In genomic region chr17:1460233-1460632, GRCh38 we compare ENCODE assay signal across 11 cellular contexts. TPM values are rescaled to one million over a fixed set of nuclear protein-coding genes. Genes with fewer than 3 reads are reported as not detected.
A peak's percentile ranks its signal among the peaks of the same experiment; 100 is the strongest.
DNase-seq lines count a peak whose midpoint lies in the region; ATAC-seq, FAIRE-seq and TF ChIP-seq lines count a peak whose summit lies in the region.
"Had no signal": no experiment of that assay in that cellular context is flagged by ENCODE, and none has a peak within 500 bp of the region (broad histone marks: within the 10 kb centered on the region; RNA-seq: fewer than 3 reads in every experiment).

No MANE protein-coding gene starts in this region.

- H3K4me1 ChIP-seq in ascending aorta: peaks cover 8 to 13% of the 10 kb centered on the region in 2 donors
- H3K4me1 ChIP-seq: SJCRH30 had no signal

- ATAC-seq in left ventricle myocardium superior: peak; percentile 55
- no peak for ATAC-seq in stimulated activated naive B cell treated with anti-CD40 and anti-IgM and Interleukin-4, amounts not matched to agents 10 μg/mL and 1 μg/mL and 100 μg/mL, for 72 hours (replicated peaks)
- ATAC-seq in HG02763 (IDR thresholded peaks at IDR 0.05; ENCODE audit: unreplicated experiment): no peak
- no peak for ATAC-seq in GM18909 (IDR thresholded peaks at IDR 0.05; ENCODE audit: poor library complexity, unreplicated experiment)

- no peak for TF ChIP-seq POLR2A in GM12891 (IDR thresholded peaks at IDR 0.05; ENCODE audit: low read depth, low read length)

- FAIRE-seq in GM12891 (lab: Jason Lieb, UNC): peak; percentile 9
- FAIRE-seq: colon, G401.6 had no signal

- intact Hi-C loops in ascending aorta (cut with DNase I) (no loop called here), left ventricle myocardium superior (cut with micrococcal nuclease) (no loop called here)

- peaks cover 34 to 58% of the 10 kb centered on the region in 2 donors for H3K4me1 Mint-ChIP-seq in stimulated activated naive B cell treated with anti-CD40 and anti-IgM and Interleukin-4, amounts not matched to agents 10 μg/mL and 1 μg/mL and 100 μg/mL, for 72 hours

- no peak for DNase-seq in GM12891 (ENCODE audit: insufficient read length, low spot score)
- peak; percentile 85 to 96 for DNase-seq in ascending aorta (ENCODE audit: low spot score in 2 of 2)
- peak; percentile 90 for DNase-seq in left ventricle myocardium superior
- no peak for DNase-seq in stimulated activated naive B cell treated with anti-CD40 and anti-IgM and Interleukin-4, amounts not matched to agents 10 μg/mL and 1 μg/mL and 100 μg/mL, for 72 hours
- DNase-seq in NAMALWA (ENCODE audit: low spot score): no peak
- DNase-seq in activated CD4-positive, alpha-beta T cell treated with anti-CD3 and anti-CD28 coated beads, Interleukin-2, amount 50 U/mL, for 48 hours: no peak
- DNase-seq: SJCRH30 had no signal

- peaks cover 5 to 8% of the 10 kb centered on the region in 2 donors for H3K9me3 Mint-ChIP-seq in stimulated activated naive B cell treated with anti-CD40 and anti-IgM and Interleukin-4, amounts not matched to agents 10 μg/mL and 1 μg/mL and 100 μg/mL, for 72 hours

- H3K27me3 ChIP-seq in ascending aorta: no peaks in the 10 kb centered on the region
- H3K27me3 ChIP-seq: SJCRH30 had no signal

- H3K36me3 ChIP-seq in ascending aorta: peaks cover 6 to 25% of the 10 kb centered on the region in 2 donors
- H3K36me3 ChIP-seq: SJCRH30 had no signal

- peak overlapping the region; percentile 5 for H3K27ac Mint-ChIP-seq in stimulated activated naive B cell treated with anti-CD40 and anti-IgM and Interleukin-4, amounts not matched to agents 10 μg/mL and 1 μg/mL and 100 μg/mL, for 72 hours

- no peak overlapping the region for H3K4me3 Mint-ChIP-seq in stimulated activated naive B cell treated with anti-CD40 and anti-IgM and Interleukin-4, amounts not matched to agents 10 μg/mL and 1 μg/mL and 100 μg/mL, for 72 hours

- no peak overlapping the region for H3K4me3 ChIP-seq in ascending aorta
- H3K4me3 ChIP-seq: SJCRH30 had no signal

- no peaks in the 10 kb centered on the region for H3K9me3 ChIP-seq in ascending aorta
- H3K9me3 ChIP-seq: SJCRH30 had no signal

- H3K27me3 Mint-ChIP-seq in stimulated activated naive B cell treated with anti-CD40 and anti-IgM and Interleukin-4, amounts not matched to agents 10 μg/mL and 1 μg/mL and 100 μg/mL, for 72 hours: peaks cover 0 to 4% of the 10 kb centered on the region in 2 donors

- no peak for TF ChIP-seq CTCF in ascending aorta (IDR thresholded peaks at IDR 0.05)

- H3K36me3 Mint-ChIP-seq in stimulated activated naive B cell treated with anti-CD40 and anti-IgM and Interleukin-4, amounts not matched to agents 10 μg/mL and 1 μg/mL and 100 μg/mL, for 72 hours: peaks cover 20 to 35% of the 10 kb centered on the region in 2 donors

- peak overlapping the region; percentile 49 to 68 for H3K27ac ChIP-seq in ascending aorta
- H3K27ac ChIP-seq: SJCRH30 had no signal

TF ChIP-seq in GM12891, 5 proteins besides CTCF, POLR2A, EP300 and RAD21:
- TF ChIP-seq SPI1 (IDR thresholded peaks at IDR 0.05; ENCODE audit: low read depth, low read length): no peak
- no peak for TF ChIP-seq PAX5 (IDR thresholded peaks at IDR 0.05; ENCODE audit: insufficient read depth, low read length, severe bottlenecking)
- TF ChIP-seq POU2F2 (IDR thresholded peaks at IDR 0.05; ENCODE audit: low read depth, low read length): no peak
- TF ChIP-seq POLR2AphosphoS5 (IDR thresholded peaks at IDR 0.05; ENCODE audit: low read depth, low read length): no peak
- no peak for TF ChIP-seq TAF1 (IDR thresholded peaks at IDR 0.05; ENCODE audit: low read depth, low read length)

RNA-seq across cellular contexts. Expression of gene CRK, which starts 4.2 kb away (rescaled TPM):
- 4.2 TPM for polyA plus RNA-seq in GM12891 (2012; ENCODE audit: low read depth, missing spikeins)
- 83.4 TPM for total RNA-seq in ascending aorta
- total RNA-seq in left ventricle myocardium superior: 37.9 TPM

RNA-seq across cellular contexts. Expression of gene MYO1C, which starts 32.3 kb away (rescaled TPM):
- polyA plus RNA-seq in GM12891 (2012; ENCODE audit: low read depth, missing spikeins): 50.6 TPM
- total RNA-seq in ascending aorta: 251 TPM
- 200 TPM for total RNA-seq in left ventricle myocardium superior

RNA-seq across cellular contexts. Expression of gene INPP5K, which starts 56.2 kb away (rescaled TPM):
- 14.0 TPM for polyA plus RNA-seq in GM12891 (2012; ENCODE audit: low read depth, missing spikeins)
- total RNA-seq in ascending aorta: 73.7 TPM
- 39.1 TPM for total RNA-seq in left ventricle myocardium superior

Comparison
In these comparisons a context has a peak if more than half of its experiments do, and no peak if none do; other contexts are left out.
1. DNase-seq: peak in ascending aorta (2 of 2) and left ventricle myocardium superior (single experiment); none in GM12891 (single experiment), stimulated activated naive B cell treated with anti-CD40 and anti-IgM and Interleukin-4, amounts not matched to agents 10 μg/mL and 1 μg/mL and 100 μg/mL, for 72 hours (single experiment), NAMALWA (single experiment) and activated CD4-positive, alpha-beta T cell treated with anti-CD3 and anti-CD28 coated beads, Interleukin-2, amount 50 U/mL, for 48 hours (0 of 2).